19 cellular contexts compared by ENCODE assay signal in the genomic region with DNA sequence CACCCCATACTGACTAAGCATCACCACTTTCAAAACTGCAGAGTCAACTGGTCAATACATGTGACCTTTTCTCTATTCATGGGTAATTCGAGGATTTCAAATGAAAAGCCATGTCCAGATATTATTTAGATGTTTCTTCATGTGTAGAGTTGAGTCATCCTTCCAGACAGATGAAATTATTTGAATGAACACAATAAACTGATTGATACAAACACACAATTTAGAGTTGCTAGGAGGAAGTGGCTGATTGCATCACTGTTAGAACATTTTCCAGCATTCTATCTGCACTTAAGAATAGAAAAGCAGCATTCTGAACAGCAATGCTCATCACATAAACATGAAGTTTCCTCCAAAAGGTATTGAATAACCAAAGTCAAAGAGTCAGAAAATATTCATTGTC.
DNase-seq lines count a peak whose midpoint lies in the region; ATAC-seq, FAIRE-seq and TF ChIP-seq lines count a peak whose summit lies in the region.
"Had no signal": no experiment of that assay in that cellular context is flagged by ENCODE, and none has a peak within 500 bp of the region (broad histone marks: within the 10 kb centered on the region; RNA-seq: fewer than 3 reads in every experiment).

No MANE protein-coding gene starts in this region.

- no peak overlapping the region for H3K4me2 ChIP-seq in K562 (ENCODE audit: insufficient read depth, low read length)
- H3K4me2 ChIP-seq: A549 had no signal

- CTCF ChIA-PET in MCF 10A (lab: Yijun Ruan, JAX) = no interaction called here
- CTCF ChIA-PET in K562 (lab: Yijun Ruan, JAX; ENCODE audit: low intra/inter-chr PET ratio) = no interaction called here

- no peak for FAIRE-seq in K562 (lab: Jason Lieb, UNC)
- FAIRE-seq: A549 had no signal

- BruUV-seq in MCF 10A (replicated peaks; lab: Mats Ljungman, UMichigan) (no TSS peak), K562 (replicated peaks; lab: Mats Ljungman, UMichigan) (no TSS peak)

- no peaks in the 10 kb centered on the region for H3K9me3 Mint-ChIP-seq in MCF 10A (ENCODE audit: unreplicated experiment)
- H3K9me3 Mint-ChIP-seq: endodermal cell had no signal

- in situ Hi-C loops in K562 (cut with MboI) = no loop called here

- no peaks in the 10 kb centered on the region for H4K20me1 ChIP-seq in K562 (replicated peaks; ENCODE audit: control insufficient read depth, insufficient read depth, low read length)

- H3K4me1 ChIP-seq in breast epithelium (no peaks in the 10 kb centered on the region), K562 (replicated peaks in 1 of 2; ENCODE audit: control insufficient read depth in 2 of 2, insufficient read depth in 2 of 2, low read length in 2 of 2) (no peaks in the 10 kb centered on the region), suprapubic skin (peaks cover 8% of the 10 kb centered on the region)
- H3K4me1 ChIP-seq: A549 had no signal

- H3K36me3 ChIP-seq in breast epithelium (no peaks in the 10 kb centered on the region), K562 (ENCODE audit: control insufficient read depth, insufficient read depth, low read length) (no peaks in the 10 kb centered on the region), suprapubic skin (no peaks in the 10 kb centered on the region)

- no peak for TF ChIP-seq POLR2A in breast epithelium (IDR thresholded peaks at IDR 0.05)
- no peak for TF ChIP-seq POLR2A in K562 (conservative IDR thresholded peaks at IDR 0.05)
- no peak for TF ChIP-seq POLR2A in GM18505 (IDR thresholded peaks at IDR 0.05; ENCODE audit: borderline replicate concordance, extremely low read depth, insufficient read depth, insufficient read length)
- no peak for TF ChIP-seq POLR2A in suprapubic skin (IDR thresholded peaks at IDR 0.05)

- intact Hi-C loops in MCF 10A (cut with micrococcal nuclease) (no loop called here), breast epithelium (cut with DNase I; ENCODE audit: low total_unique reads) (no loop called here), K562 (cut with micrococcal nuclease) (no loop called here)

- TF ChIP-seq CTCF in MCF 10A (IDR thresholded peaks at IDR 0.05; ENCODE audit: unreplicated experiment) (no peak), breast epithelium (IDR thresholded peaks at IDR 0.05) (no peak), K562 (IDR thresholded peaks at IDR 0.05 in 2 of 3, conservative IDR thresholded peaks at IDR 0.05 in 1 of 3; ENCODE audit: insufficient read depth in 2 of 3, low read depth in 1 of 3, low read length in 3 of 3) (no peak), suprapubic skin (IDR thresholded peaks at IDR 0.05) (no peak)

- ATAC-seq in K562 (no peak), GM18505 (IDR thresholded peaks at IDR 0.05; ENCODE audit: unreplicated experiment) (no peak), HG03025 (IDR thresholded peaks at IDR 0.05; ENCODE audit: low FRiP score, unreplicated experiment) (no peak)
- ATAC-seq: A549; stimulated activated naive CD8-positive, alpha-beta T cell treated with anti-CD3 and anti-CD28 coated beads, Interleukin-15, amount 100 ng/mL, for 72 hours had no signal

- TF ChIP-seq RAD21 in K562 (CRISPR knock-in tag; conservative IDR thresholded peaks at IDR 0.05 in 1 of 2, IDR thresholded peaks at IDR 0.05 in 1 of 2) = no peak

- H3K4me1 Mint-ChIP-seq in MCF 10A (ENCODE audit: insufficient read depth, unreplicated experiment) = peaks cover 16% of the 10 kb centered on the region
- H3K4me1 Mint-ChIP-seq: stimulated activated naive CD8-positive, alpha-beta T cell treated with anti-CD3 and anti-CD28 coated beads, Interleukin-15, amount 100 ng/mL, for 72 hours had no signal

- TF ChIP-seq EP300 in K562 (IDR thresholded peaks at IDR 0.05; ENCODE audit: low read length) (no peak), suprapubic skin (IDR thresholded peaks at IDR 0.05) (no peak)

- H3K27ac ChIP-seq in breast epithelium (peak overlapping the region in 1 of 2 donors; percentile 30), K562 (ENCODE audit: extremely low read depth, low read depth, low read length) (no peak overlapping the region), suprapubic skin (no peak overlapping the region)
- H3K27ac ChIP-seq: A549, skin epidermis had no signal

- H2AFZ ChIP-seq in K562 (ENCODE audit: low read depth, low read length) = no peak overlapping the region

- no peak overlapping the region for H3K27ac Mint-ChIP-seq in MCF 10A (ENCODE audit: low read depth, unreplicated experiment)
- H3K27ac Mint-ChIP-seq: endodermal cell; stimulated activated naive CD8-positive, alpha-beta T cell treated with anti-CD3 and anti-CD28 coated beads, Interleukin-15, amount 100 ng/mL, for 72 hours had no signal

- H3K9ac ChIP-seq in K562 (ENCODE audit: insufficient read depth in 1 of 2, low read depth in 2 of 2, low read length in 2 of 2) = no peak overlapping the region

- no peaks in the 10 kb centered on the region for H3K27me3 Mint-ChIP-seq in MCF 10A (ENCODE audit: insufficient read depth, unreplicated experiment)
- H3K27me3 Mint-ChIP-seq: stimulated activated naive CD8-positive, alpha-beta T cell treated with anti-CD3 and anti-CD28 coated beads, Interleukin-15, amount 100 ng/mL, for 72 hours had no signal

- H3K4me3 ChIP-seq in breast epithelium = no peak overlapping the region
- no peak overlapping the region for H3K4me3 ChIP-seq in K562
- no peak overlapping the region for H3K4me3 ChIP-seq in suprapubic skin
- H3K4me3 ChIP-seq: A549, skin epidermis had no signal

- H3K79me2 ChIP-seq in K562 (ENCODE audit: control insufficient read depth, insufficient read depth, low read length) = no peaks in the 10 kb centered on the region

- POLR2A ChIA-PET in MCF 10A (lab: Yijun Ruan, JAX) = no interaction called here
- POLR2A ChIA-PET in K562 (lab: Yijun Ruan, JAX) = no interaction called here

- H3K27me3 ChIP-seq in breast epithelium (no peaks in the 10 kb centered on the region), K562 (ENCODE audit: control insufficient read depth in 2 of 2, insufficient read depth in 2 of 2, low read length in 2 of 2) (no peaks in the 10 kb centered on the region), suprapubic skin (no peaks in the 10 kb centered on the region)

- DNase-seq in MCF 10A (ENCODE audit: unreplicated experiment) (peak; percentile 37), breast epithelium (ENCODE audit: low spot score in 2 of 2) (no peak), K562 (ENCODE audit: extremely low read depth in 1 of 4, low spot score in 3 of 4) (no peak), foreskin melanocyte (peak; percentile 94), suprapubic skin (ENCODE audit: low spot score in 2 of 2) (no peak)
- no peak for DNase-seq in activated effector memory CD4-positive, alpha-beta T cell treated with anti-CD3 and anti-CD28 coated beads, Interleukin-2, amount 50 U/mL, for 16 hours
- DNase-seq: activated CD4-positive, alpha-beta T cell treated with anti-CD3 and anti-CD28 coated beads, Interleukin-2, amount 50 U/mL, for 48 hours; anterior cingulate cortex; endodermal cell; hippocampal formation; KBM-7; NCI-H187; NCI-H748 treated with DMSO at 0.1 percent for 48 hours; stimulated activated naive CD8-positive, alpha-beta T cell treated with anti-CD3 and anti-CD28 coated beads, Interleukin-15, amount 100 ng/mL, for 72 hours had no signal

- 0% methylated on average over 1 of the region's 1 CpG for WGBS in K562 (ENCODE audit: insufficient coverage, low coverage, missing lambda C conversion rate)
- WGBS in suprapubic skin = 70% methylated on average over 1 of the region's 1 CpG

- no peak overlapping the region for H3K4me3 Mint-ChIP-seq in MCF 10A (ENCODE audit: unreplicated experiment)
- H3K4me3 Mint-ChIP-seq: endodermal cell; neural crest cell; stimulated activated naive CD8-positive, alpha-beta T cell treated with anti-CD3 and anti-CD28 coated beads, Interleukin-15, amount 100 ng/mL, for 72 hours had no signal

- no peaks in the 10 kb centered on the region for H3K9me1 ChIP-seq in K562 (ENCODE audit: control insufficient read depth, insufficient read depth, low read length)

- H3K36me3 Mint-ChIP-seq in MCF 10A (ENCODE audit: insufficient read depth, unreplicated experiment) = peaks cover 8% of the 10 kb centered on the region

- H3K9me3 ChIP-seq in breast epithelium (no peaks in the 10 kb centered on the region), K562 (replicated peaks; ENCODE audit: control insufficient read depth, insufficient read depth, low read depth, low read length) (no peaks in the 10 kb centered on the region), suprapubic skin (no peaks in the 10 kb centered on the region)
- H3K9me3 ChIP-seq: A549 had no signal

TF ChIP-seq in K562, 482 proteins besides CTCF, POLR2A, EP300 and RAD21:
- TF ChIP-seq CEBPG (CRISPR knock-in tag; IDR thresholded peaks at IDR 0.05) (no peak), CEBPG (tag; conservative IDR thresholded peaks at IDR 0.05 in 1 of 2, IDR thresholded peaks at IDR 0.05 in 1 of 2) (peak; percentile 38 to 52; a peak in 1 of 4 replicates)
- TF ChIP-seq, protein P1, sequence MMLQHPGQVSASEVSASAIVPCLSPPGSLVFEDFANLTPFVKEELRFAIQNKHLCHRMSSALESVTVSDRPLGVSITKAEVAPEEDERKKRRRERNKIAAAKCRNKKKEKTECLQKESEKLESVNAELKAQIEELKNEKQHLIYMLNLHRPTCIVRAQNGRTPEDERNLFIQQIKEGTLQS (IDR thresholded peaks at IDR 0.05) = peak; percentile 36
- TF ChIP-seq, protein P1 (CRISPR knock-in tag; conservative IDR thresholded peaks at IDR 0.05) = no peak
- TF ChIP-seq, protein P2, sequence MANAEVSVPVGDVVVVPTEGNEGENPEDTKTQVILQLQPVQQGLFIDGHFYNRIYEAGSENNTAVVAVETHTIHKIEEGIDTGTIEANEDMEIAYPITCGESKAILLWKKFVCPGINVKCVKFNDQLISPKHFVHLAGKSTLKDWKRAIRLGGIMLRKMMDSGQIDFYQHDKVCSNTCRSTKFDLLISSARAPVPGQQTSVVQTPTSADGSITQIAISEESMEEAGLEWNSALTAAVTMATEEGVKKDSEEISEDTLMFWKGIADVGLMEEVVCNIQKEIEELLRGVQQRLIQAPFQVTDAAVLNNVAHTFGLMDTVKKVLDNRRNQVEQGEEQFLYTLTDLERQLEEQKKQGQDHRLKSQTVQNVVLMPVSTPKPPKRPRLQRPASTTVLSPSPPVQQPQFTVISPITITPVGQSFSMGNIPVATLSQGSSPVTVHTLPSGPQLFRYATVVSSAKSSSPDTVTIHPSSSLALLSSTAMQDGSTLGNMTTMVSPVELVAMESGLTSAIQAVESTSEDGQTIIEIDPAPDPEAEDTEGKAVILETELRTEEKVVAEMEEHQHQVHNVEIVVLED (CRISPR knock-in tag; IDR thresholded peaks at IDR 0.05) = no peak
TF ChIP-seq in K562: peak in this region for 2.

Comparison
In these comparisons a context has a peak if more than half of its experiments do, and no peak if none do; other contexts are left out.
1. DNase-seq: peak in MCF 10A (single experiment) and foreskin melanocyte (single experiment); none in breast epithelium (0 of 2), K562 (0 of 4), activated effector memory CD4-positive, alpha-beta T cell treated with anti-CD3 and anti-CD28 coated beads, Interleukin-2, amount 50 U/mL, for 16 hours (single experiment) and suprapubic skin (0 of 2).